ENCODE assay signal across 8 cellular contexts in the genomic region with DNA sequence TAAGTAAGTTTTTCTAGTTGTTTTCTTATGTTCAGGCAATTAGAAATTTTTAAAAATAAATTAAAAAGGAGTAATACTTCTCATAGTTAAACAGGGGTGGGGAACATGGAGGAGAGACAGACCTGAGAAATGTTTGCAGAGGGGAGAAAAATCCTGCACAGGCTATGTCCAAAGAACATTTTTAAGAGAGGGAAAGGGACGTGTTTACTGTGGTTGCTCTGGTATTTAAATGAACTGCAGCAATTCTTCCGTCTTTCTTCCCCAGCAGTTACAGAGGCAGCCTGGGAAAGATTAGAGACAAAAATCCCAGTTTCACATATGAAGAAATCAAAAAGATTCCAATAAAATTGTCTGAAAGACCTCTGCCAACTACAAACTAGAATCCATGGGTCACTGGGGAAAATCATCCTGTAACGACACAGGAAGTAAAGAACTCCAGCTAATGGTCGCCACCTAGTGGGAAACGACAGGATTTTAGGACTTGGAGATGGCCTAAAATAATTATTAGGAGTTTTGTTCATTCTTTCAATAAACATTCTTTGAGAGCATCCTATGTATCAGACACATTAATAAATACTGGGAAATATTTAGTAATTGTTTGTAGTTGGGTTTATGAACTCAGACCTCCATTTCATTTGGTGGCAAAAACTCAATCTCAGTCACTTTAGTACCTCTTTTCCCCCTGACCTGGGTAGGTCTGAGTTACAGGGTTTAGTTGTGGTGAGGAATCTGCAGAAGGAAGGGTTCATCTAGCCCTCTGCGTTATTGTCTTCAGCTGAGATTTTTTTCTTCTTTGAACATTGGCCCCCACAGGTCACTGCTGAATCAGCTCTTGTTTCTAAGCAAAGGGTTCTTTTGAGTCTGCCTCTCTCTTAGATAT.
DNase-seq lines count a peak whose midpoint lies in the region; ATAC-seq, FAIRE-seq and TF ChIP-seq lines count a peak whose summit lies in the region.

No MANE protein-coding gene starts in this region.

- no peak overlapping the region for H3K9ac ChIP-seq in H9 (ENCODE audit: extremely low read depth, insufficient read length, low read length)
- H3K9ac ChIP-seq in KMS-11: no peak overlapping the region

- no peak for FAIRE-seq in A549 (lab: Jason Lieb, UNC)

- H4K91ac ChIP-seq in H9 (ENCODE audit: insufficient read length, low read depth, low read length): no peak overlapping the region

- TF ChIP-seq EP300 in A549 (IDR thresholded peaks at IDR 0.05): no peak

- no peak overlapping the region for H2BK20ac ChIP-seq in H9 (ENCODE audit: low read depth, low read length, poor library complexity, severe bottlenecking)

- no peak overlapping the region for H3K4ac ChIP-seq in H9 (ENCODE audit: low read depth, low read length)

- H3K23ac ChIP-seq in H9 (ENCODE audit: insufficient read length, low read depth, low read length): no peak overlapping the region

- CTCF ChIA-PET in A549 (lab: Yijun Ruan, JAX) (interaction anchor here (0.5 to 4.5 kb wide), 23 partner anchors 8 to 1977 kb away, joined by 3 to 92 read pairs (median 4); a partner anchor contains a TSS), PC-9 (lab: Charles Lee) (interaction anchor here (0.6 to 2.8 kb wide), 5 partner anchors 11 to 271 kb away, joined by 3 to 16 read pairs (median 4); no protein-coding TSS in a partner anchor)

- H4K8ac ChIP-seq in H9 (replicated peaks; ENCODE audit: insufficient read length, low read depth, low read length): no peak overlapping the region

- H3K27me3 ChIP-seq in H9 (ENCODE audit: insufficient read depth, low read length) (no peaks in the 10 kb centered on the region), KMS-11 (ENCODE audit: insufficient read depth, low read depth) (no peaks in the 10 kb centered on the region), PC-9 (ENCODE audit: insufficient read depth, low read depth) (no peaks in the 10 kb centered on the region)

- no peaks in the 10 kb centered on the region for H3K9me2 ChIP-seq in PC-9 (ENCODE audit: insufficient read depth)

- TF ChIP-seq CTCF in A549 (IDR thresholded peaks at IDR 0.05): peak; percentile 79
- peak; percentile 83 for TF ChIP-seq CTCF in H9 (conservative IDR thresholded peaks at IDR 0.05)
- TF ChIP-seq CTCF in KMS-11 (conservative IDR thresholded peaks at IDR 0.05; ENCODE audit: low read depth, low read length): peak; percentile 88
- TF ChIP-seq CTCF in PC-9 (conservative IDR thresholded peaks at IDR 0.05): peak; percentile 87
- peak; percentile 83 for TF ChIP-seq CTCF in choroid plexus epithelial cell (conservative IDR thresholded peaks at IDR 0.05; ENCODE audit: low read depth, low read length)

- no peaks in the 10 kb centered on the region for H3K79me1 ChIP-seq in H9 (ENCODE audit: insufficient read depth, low read depth, low read length, poor library complexity, severe bottlenecking)

- H2BK15ac ChIP-seq in H9 (ENCODE audit: low read depth, low read length): no peak overlapping the region

- H4K5ac ChIP-seq in H9 (ENCODE audit: insufficient read length, low read depth, low read length): no peak overlapping the region

- 24% methylated on average over 6 of the region's 6 CpGs for WGBS in A549 (ENCODE audit: missing lambda C conversion rate)
- no CpG with 5 or more reads among the region's 6 CpGs for WGBS in H9 (ENCODE audit: extremely low coverage, insufficient read length, low lambda C conversion rate)

- H2BK120ac ChIP-seq in H9 (ENCODE audit: low read depth, low read length, poor library complexity, severe bottlenecking): no peak overlapping the region

- no peaks in the 10 kb centered on the region for H3K23me2 ChIP-seq in H9 (ENCODE audit: insufficient read length, low read depth, low read length, poor library complexity, severe bottlenecking)

- H4K20me1 ChIP-seq in H9 (ENCODE audit: control insufficient read depth, insufficient read depth, insufficient read length) (no peaks in the 10 kb centered on the region), KMS-11 (ENCODE audit: insufficient read depth) (no peaks in the 10 kb centered on the region), PC-9 (ENCODE audit: insufficient read depth) (no peaks in the 10 kb centered on the region)

- H3K27ac ChIP-seq in A549: peak overlapping the region in 1 of 2 experiments; percentile 60; a peak in 1 of 6 replicates
- no peak overlapping the region for H3K27ac ChIP-seq in H9 (ENCODE audit: insufficient read length, low read depth, low read length)
- H3K27ac ChIP-seq in KMS-11: no peak overlapping the region
- no peak overlapping the region for H3K27ac ChIP-seq in PC-9

- no peak overlapping the region for H3T11ph ChIP-seq in H9 (ENCODE audit: low read length)

- no peak overlapping the region for H3K18ac ChIP-seq in H9 (ENCODE audit: insufficient read length, low read depth, low read length)

- H3K14ac ChIP-seq in H9 (ENCODE audit: insufficient read depth, low read length): no peak overlapping the region

- no peak overlapping the region for H2BK12ac ChIP-seq in H9 (ENCODE audit: insufficient read length, low read depth, low read length)

- POLR2A ChIA-PET in A549 (lab: Yijun Ruan, JAX): no interaction called here
- POLR2A ChIA-PET in PC-9 (lab: Charles Lee; ENCODE audit: unreplicated experiment): no interaction called here

- H3K4me3 ChIP-seq in A549 (no peak overlapping the region), KMS-11 (IDR thresholded peaks at IDR 0.05; ENCODE audit: insufficient read depth, low read depth, low read length) (no peak overlapping the region), PC-9 (no peak overlapping the region), choroid plexus epithelial cell (ENCODE audit: low read depth, low read length) (no peak overlapping the region)

- H3K4me1 ChIP-seq in A549: no peaks in the 10 kb centered on the region
- H3K4me1 ChIP-seq in H9 (ENCODE audit: insufficient read depth, low read length): no peaks in the 10 kb centered on the region
- peaks cover 7% of the 10 kb centered on the region for H3K4me1 ChIP-seq in KMS-11 (ENCODE audit: low read depth, poor library complexity, severe bottlenecking)
- H3K4me1 ChIP-seq in PC-9 (replicated peaks; ENCODE audit: insufficient read depth): no peaks in the 10 kb centered on the region

- no peaks in the 10 kb centered on the region for H3K9me3 ChIP-seq in A549
- H3K9me3 ChIP-seq in H9 (ENCODE audit: control insufficient read depth, low read depth, low read length): no peaks in the 10 kb centered on the region
- H3K9me3 ChIP-seq in PC-9 (ENCODE audit: insufficient read depth, low read depth): no peaks in the 10 kb centered on the region

- TF ChIP-seq RAD21 in A549 (conservative IDR thresholded peaks at IDR 0.05 in 1 of 2, IDR thresholded peaks at IDR 0.05 in 1 of 2): peak; percentile 79 to 83

- H2AK5ac ChIP-seq in H9 (ENCODE audit: insufficient read length, low read length): no peak overlapping the region

- TF ChIP-seq POLR2A in A549 (IDR thresholded peaks at IDR 0.05; ENCODE audit: low read length): no peak

- H3K56ac ChIP-seq in H9 (ENCODE audit: insufficient read length, low read depth, low read length): no peak overlapping the region

- no peaks in the 10 kb centered on the region for H3K36me3 Mint-ChIP-seq in H9 (ENCODE audit: insufficient read depth in 1 of 3, low read depth in 3 of 3)
- no peaks in the 10 kb centered on the region for H3K36me3 Mint-ChIP-seq in stimulated activated naive CD8-positive, alpha-beta T cell treated with anti-CD3 and anti-CD28 coated beads, Interleukin-15, Interleukin-2, amounts not matched to agents 100 ng/mL and 50 ng/mL, for 24 hours (ENCODE audit: low read depth)

- no peaks in the 10 kb centered on the region for H3K27me3 Mint-ChIP-seq in H9 (ENCODE audit: low read depth)
- H3K27me3 Mint-ChIP-seq in stimulated activated naive CD8-positive, alpha-beta T cell treated with anti-CD3 and anti-CD28 coated beads, Interleukin-15, Interleukin-2, amounts not matched to agents 100 ng/mL and 50 ng/mL, for 24 hours: no peaks in the 10 kb centered on the region

- H3F3A ChIP-seq in PC-9 (ENCODE audit: insufficient read depth, low read depth): no peaks in the 10 kb centered on the region

- H3K27ac Mint-ChIP-seq in H9: peak overlapping the region in 1 of 3 experiments; percentile 91; a peak in 3 of 7 replicates
- H3K27ac Mint-ChIP-seq in stimulated activated naive CD8-positive, alpha-beta T cell treated with anti-CD3 and anti-CD28 coated beads, Interleukin-15, Interleukin-2, amounts not matched to agents 100 ng/mL and 50 ng/mL, for 24 hours: no peak overlapping the region

- ATAC-seq in A549: peak; percentile 71 to 87; a peak in 5 of 6 replicates

- no peak overlapping the region for H3K4me3 Mint-ChIP-seq in H9
- peak overlapping the region; percentile 23 for H3K4me3 Mint-ChIP-seq in stimulated activated naive CD8-positive, alpha-beta T cell treated with anti-CD3 and anti-CD28 coated beads, Interleukin-15, Interleukin-2, amounts not matched to agents 100 ng/mL and 50 ng/mL, for 24 hours

- H3K79me2 ChIP-seq in H9 (ENCODE audit: insufficient read depth, low read length) (no peaks in the 10 kb centered on the region), KMS-11 (ENCODE audit: insufficient read depth, low read depth) (no peaks in the 10 kb centered on the region), PC-9 (ENCODE audit: low read depth) (no peaks in the 10 kb centered on the region)

- H2BK5ac ChIP-seq in H9 (ENCODE audit: insufficient read length, low read length): no peak overlapping the region

- H3K4me2 ChIP-seq in A549 (0 out of 3 replicates have a peak overlapping the region, but pooled peaks have one; percentile 19), H9 (ENCODE audit: insufficient read depth, insufficient read length, low read length) (no peak overlapping the region), KMS-11 (no peak overlapping the region), PC-9 (no peak overlapping the region)

- BruUV-seq in PC-9 (replicated peaks; lab: Mats Ljungman, UMichigan): no TSS peak

- DNase-seq in A549 (ENCODE audit: low read depth in 1 of 2, low spot score in 1 of 2) (peak; percentile 15 to 66), GF-D8 (lab: John Stamatoyannopoulos, UW) (peak; percentile 37), H9 (peak; percentile 47), PC-9 (peak; percentile 36 to 46), choroid plexus epithelial cell (ENCODE audit: low read depth) (peak; percentile 88), left kidney (ENCODE audit: low read depth, low spot score) (peak; percentile 90)

- no peaks in the 10 kb centered on the region for H3K9me3 Mint-ChIP-seq in H9
- H3K9me3 Mint-ChIP-seq in stimulated activated naive CD8-positive, alpha-beta T cell treated with anti-CD3 and anti-CD28 coated beads, Interleukin-15, Interleukin-2, amounts not matched to agents 100 ng/mL and 50 ng/mL, for 24 hours: no peaks in the 10 kb centered on the region

- peaks cover 2% of the 10 kb centered on the region in 2 experiments; a peak in 1 of 4 replicates for H3K4me1 Mint-ChIP-seq in H9
- peaks cover 3% of the 10 kb centered on the region for H3K4me1 Mint-ChIP-seq in stimulated activated naive CD8-positive, alpha-beta T cell treated with anti-CD3 and anti-CD28 coated beads, Interleukin-15, Interleukin-2, amounts not matched to agents 100 ng/mL and 50 ng/mL, for 24 hours (ENCODE audit: low read depth)

- H3K36me3 ChIP-seq in KMS-11 (ENCODE audit: insufficient read depth) (no peaks in the 10 kb centered on the region), PC-9 (ENCODE audit: low read depth) (no peaks in the 10 kb centered on the region)

- H2AFZ ChIP-seq in H9 (ENCODE audit: low read length) (peak overlapping the region; percentile 98), KMS-11 (ENCODE audit: low read depth) (peak overlapping the region; percentile 64; the same call in 1 of the 2 replicates), PC-9 (peak overlapping the region; percentile 58; the same call in 1 of the 2 replicates)

- intact Hi-C loops in PC-9 (cut with micrococcal nuclease; ENCODE audit: unreplicated experiment): loop anchor here (1.0 to 10.0 kb wide), 5 partner anchors 70 to 682 kb away; a partner anchor contains a TSS

Comparison
In these comparisons a context has a peak if more than half of its experiments do, and no peak if none do; other contexts are left out.
1. DNase-seq: peak in every context shown above with its lines; median percentile 90 in left kidney; 88 in choroid plexus epithelial cell; 47 in H9; 41 in PC-9; 40 in A549; 37 in GF-D8.